In the genomic region with DNA sequence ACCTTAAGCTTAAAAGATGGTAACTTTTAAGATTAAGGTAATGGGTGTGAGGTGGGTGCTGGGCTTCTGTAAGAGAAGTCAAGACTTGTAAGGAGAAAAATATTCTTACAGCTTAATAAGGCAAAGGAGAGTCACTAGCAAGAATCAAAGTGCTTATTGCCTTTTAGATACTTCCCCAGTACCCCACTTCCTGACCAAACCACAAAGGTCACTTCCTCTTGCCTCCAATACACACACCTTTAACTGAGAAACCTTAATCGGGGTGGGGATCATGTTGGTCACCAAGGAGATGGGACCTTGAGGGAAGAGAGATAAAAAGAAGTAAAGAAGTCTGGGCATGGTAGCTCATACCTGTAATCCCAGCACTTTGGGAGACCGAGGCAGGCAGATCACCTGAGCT, we compare ENCODE assay signal across 9 cellular contexts. TPM values are rescaled to one million over a fixed set of nuclear protein-coding genes. Genes with fewer than 3 reads are reported as not detected.
DNase-seq lines count a peak whose midpoint lies in the region; ATAC-seq and TF ChIP-seq lines count a peak whose summit lies in the region.
"Had no signal": no experiment of that assay in that cellular context is flagged by ENCODE, and none has a peak within 500 bp of the region (broad histone marks: within the 10 kb centered on the region; RNA-seq: fewer than 3 reads in every experiment).

No MANE protein-coding gene starts in this region.

- POLR2A ChIA-PET in activated CD4-positive, alpha-beta T cell treated with anti-CD3 and anti-CD28 coated beads, Interleukin-2, amount 10 ng/mL, durations not matched to agents 7 days and 5 days (lab: Charles Lee): no interaction called here
- POLR2A ChIA-PET in HEK293T (lab: Yijun Ruan, JAX): no interaction called here

- no peaks in the 10 kb centered on the region for H3K9me3 ChIP-seq in upper lobe of right lung

- peaks cover 65% of the 10 kb centered on the region for H3K4me1 Mint-ChIP-seq in activated CD4-positive, alpha-beta T cell treated with anti-CD3 and anti-CD28 coated beads, Interleukin-2, amount 10 ng/mL, durations not matched to agents 7 days and 5 days
- peaks cover 64% of the 10 kb centered on the region for H3K4me1 Mint-ChIP-seq in T-helper 2 cell treated with Interferon-gamma antibody and Interleukin-4, amounts not matched to agents 5 μg/mL and 100 μg/mL, for 36 hours (ENCODE audit: low read depth)
- H3K4me1 Mint-ChIP-seq in natural killer cell treated with Interleukin-12 subunit alpha and Interleukin-12 subunit beta and Interleukin-15 and Interleukin-18, amount 100 ng/mL, for 72 hours (ENCODE audit: low read depth in 2 of 2): peaks cover 38 to 48% of the 10 kb centered on the region in 2 donors

- peaks cover 16% of the 10 kb centered on the region for H3K36me3 Mint-ChIP-seq in activated CD4-positive, alpha-beta T cell treated with anti-CD3 and anti-CD28 coated beads, Interleukin-2, amount 10 ng/mL, durations not matched to agents 7 days and 5 days (ENCODE audit: low read depth)
- peaks cover 25% of the 10 kb centered on the region for H3K36me3 Mint-ChIP-seq in T-helper 2 cell treated with Interferon-gamma antibody and Interleukin-4, amounts not matched to agents 5 μg/mL and 100 μg/mL, for 36 hours (ENCODE audit: low read depth)
- no peaks in the 10 kb centered on the region for H3K36me3 Mint-ChIP-seq in natural killer cell treated with Interleukin-12 subunit alpha and Interleukin-12 subunit beta and Interleukin-15 and Interleukin-18, amount 100 ng/mL, for 72 hours

- peak overlapping the region; percentile 81 for H3K27ac Mint-ChIP-seq in activated CD4-positive, alpha-beta T cell treated with anti-CD3 and anti-CD28 coated beads, Interleukin-2, amount 10 ng/mL, durations not matched to agents 7 days and 5 days
- H3K27ac Mint-ChIP-seq in T-helper 2 cell treated with Interferon-gamma antibody and Interleukin-4, amounts not matched to agents 5 μg/mL and 100 μg/mL, for 36 hours: peak overlapping the region; percentile 86
- H3K27ac Mint-ChIP-seq in natural killer cell treated with Interleukin-12 subunit alpha and Interleukin-12 subunit beta and Interleukin-15 and Interleukin-18, amount 100 ng/mL, for 72 hours: peak overlapping the region; percentile 62 to 76

- ATAC-seq in HG03565 (IDR thresholded peaks at IDR 0.05; ENCODE audit: unreplicated experiment) (peak; percentile 56), upper lobe of right lung (no peak)
- peak in 1 of 2 donors; percentile 55 for ATAC-seq in natural killer cell treated with Interleukin-12 subunit alpha and Interleukin-12 subunit beta and Interleukin-15 and Interleukin-18, amount 100 ng/mL, for 72 hours

- intact Hi-C loops in upper lobe of right lung (cut with DNase I): no loop called here

- peak overlapping the region; percentile 36 for H3K4me3 Mint-ChIP-seq in activated CD4-positive, alpha-beta T cell treated with anti-CD3 and anti-CD28 coated beads, Interleukin-2, amount 10 ng/mL, durations not matched to agents 7 days and 5 days
- H3K4me3 Mint-ChIP-seq in T-helper 2 cell treated with Interferon-gamma antibody and Interleukin-4, amounts not matched to agents 5 μg/mL and 100 μg/mL, for 36 hours: peak overlapping the region; percentile 75
- H3K4me3 Mint-ChIP-seq in natural killer cell treated with Interleukin-12 subunit alpha and Interleukin-12 subunit beta and Interleukin-15 and Interleukin-18, amount 100 ng/mL, for 72 hours: peak overlapping the region; percentile 40

- no peak overlapping the region for H3K27ac ChIP-seq in upper lobe of right lung
- H3K27ac ChIP-seq: epithelial cell of prostate had no signal

- CTCF ChIA-PET in activated CD4-positive, alpha-beta T cell treated with anti-CD3 and anti-CD28 coated beads, Interleukin-2, amount 10 ng/mL, durations not matched to agents 7 days and 5 days (lab: Charles Lee): interaction anchor here (0.7 to 4.6 kb wide), 5 partner anchors 10 to 40 kb away, joined by 3 to 35 read pairs (median 3); a partner anchor contains a TSS
- CTCF ChIA-PET in HEK293T (lab: Yijun Ruan, JAX): no interaction called here

- peaks cover 2% of the 10 kb centered on the region for H3K9me3 Mint-ChIP-seq in activated CD4-positive, alpha-beta T cell treated with anti-CD3 and anti-CD28 coated beads, Interleukin-2, amount 10 ng/mL, durations not matched to agents 7 days and 5 days
- H3K9me3 Mint-ChIP-seq in T-helper 2 cell treated with Interferon-gamma antibody and Interleukin-4, amounts not matched to agents 5 μg/mL and 100 μg/mL, for 36 hours: peaks cover 18% of the 10 kb centered on the region
- H3K9me3 Mint-ChIP-seq in natural killer cell treated with Interleukin-12 subunit alpha and Interleukin-12 subunit beta and Interleukin-15 and Interleukin-18, amount 100 ng/mL, for 72 hours: peaks cover 3% of the 10 kb centered on the region

- no peaks in the 10 kb centered on the region for H3K36me3 ChIP-seq in upper lobe of right lung

- no peak for TF ChIP-seq CTCF in upper lobe of right lung (IDR thresholded peaks at IDR 0.05)

- no peaks in the 10 kb centered on the region for H3K4me1 ChIP-seq in upper lobe of right lung

- no peaks in the 10 kb centered on the region for H3K27me3 Mint-ChIP-seq in activated CD4-positive, alpha-beta T cell treated with anti-CD3 and anti-CD28 coated beads, Interleukin-2, amount 10 ng/mL, durations not matched to agents 7 days and 5 days
- H3K27me3 Mint-ChIP-seq in T-helper 2 cell treated with Interferon-gamma antibody and Interleukin-4, amounts not matched to agents 5 μg/mL and 100 μg/mL, for 36 hours (ENCODE audit: low read depth): peaks cover 3% of the 10 kb centered on the region
- H3K27me3 Mint-ChIP-seq in natural killer cell treated with Interleukin-12 subunit alpha and Interleukin-12 subunit beta and Interleukin-15 and Interleukin-18, amount 100 ng/mL, for 72 hours: no peaks in the 10 kb centered on the region

- no peaks in the 10 kb centered on the region for H3K27me3 ChIP-seq in upper lobe of right lung

- peak; percentile 63 for DNase-seq in activated CD4-positive, alpha-beta T cell treated with anti-CD3 and anti-CD28 coated beads, Interleukin-2, amount 10 ng/mL, durations not matched to agents 7 days and 5 days
- no peak for DNase-seq in activated CD4-positive, alpha-beta T cell treated with anti-CD3 and anti-CD28 coated beads, Interleukin-2, amount 50 U/mL, for 4 hours
- peak; percentile 41 for DNase-seq in T-helper 2 cell treated with Interferon-gamma antibody and Interleukin-4, amounts not matched to agents 5 μg/mL and 100 μg/mL, for 36 hours (ENCODE audit: low spot score)
- DNase-seq in natural killer cell treated with Interleukin-12 subunit alpha and Interleukin-12 subunit beta and Interleukin-15 and Interleukin-18, amount 100 ng/mL, for 72 hours (ENCODE audit: low spot score): no peak
- DNase-seq in HEK293T (ENCODE audit: extremely low spot score) (no peak), globus pallidus (ENCODE audit: low spot score) (no peak), upper lobe of right lung (no peak)

- H3K4me3 ChIP-seq in upper lobe of right lung: no peak overlapping the region

TF ChIP-seq in HEK293T, 16 proteins besides CTCF, POLR2A, EP300 and RAD21:
- TF ChIP-seq HDGF (IDR thresholded peaks at IDR 0.05; ENCODE audit: borderline replicate concordance): no peak
- no peak for TF ChIP-seq ELF4 (IDR thresholded peaks at IDR 0.05)
- TF ChIP-seq ZNF384 (IDR thresholded peaks at IDR 0.05): no peak

RNA-seq across cellular contexts. Expression of a gene that starts 10.6 kb away (rescaled TPM):
- total RNA-seq in activated CD4-positive, alpha-beta T cell treated with anti-CD3 and anti-CD28 coated beads, Interleukin-2, amount 10 ng/mL, durations not matched to agents 7 days and 5 days: 10 to 100 TPM; 52.6 to 55.4 TPM
- 10 to 100 TPM; 39.5 to 78.6 TPM for total RNA-seq in natural killer cell treated with Interleukin-12 subunit alpha and Interleukin-12 subunit beta and Interleukin-15 and Interleukin-18, amount 100 ng/mL, for 72 hours
- 26.6 TPM for total RNA-seq in upper lobe of right lung

Comparison
In these comparisons a context has a peak if more than half of its experiments do, and no peak if none do; other contexts are left out.
1. DNase-seq: peak in activated CD4-positive, alpha-beta T cell treated with anti-CD3 and anti-CD28 coated beads, Interleukin-2, amount 10 ng/mL, durations not matched to agents 7 days and 5 days (single experiment) and T-helper 2 cell treated with Interferon-gamma antibody and Interleukin-4, amounts not matched to agents 5 μg/mL and 100 μg/mL, for 36 hours (single experiment); none in activated CD4-positive, alpha-beta T cell treated with anti-CD3 and anti-CD28 coated beads, Interleukin-2, amount 50 U/mL, for 4 hours (0 of 2), natural killer cell treated with Interleukin-12 subunit alpha and Interleukin-12 subunit beta and Interleukin-15 and Interleukin-18, amount 100 ng/mL, for 72 hours (single experiment), HEK293T (single experiment), globus pallidus (single experiment) and upper lobe of right lung (single experiment).
2. Peak in every context shown above with its lines, with median percentiles within 50 percentile points of each other: H3K27ac Mint-ChIP-seq and H3K4me3 Mint-ChIP-seq.